1 cellular context compared by ENCODE assay signal in the genomic region with DNA sequence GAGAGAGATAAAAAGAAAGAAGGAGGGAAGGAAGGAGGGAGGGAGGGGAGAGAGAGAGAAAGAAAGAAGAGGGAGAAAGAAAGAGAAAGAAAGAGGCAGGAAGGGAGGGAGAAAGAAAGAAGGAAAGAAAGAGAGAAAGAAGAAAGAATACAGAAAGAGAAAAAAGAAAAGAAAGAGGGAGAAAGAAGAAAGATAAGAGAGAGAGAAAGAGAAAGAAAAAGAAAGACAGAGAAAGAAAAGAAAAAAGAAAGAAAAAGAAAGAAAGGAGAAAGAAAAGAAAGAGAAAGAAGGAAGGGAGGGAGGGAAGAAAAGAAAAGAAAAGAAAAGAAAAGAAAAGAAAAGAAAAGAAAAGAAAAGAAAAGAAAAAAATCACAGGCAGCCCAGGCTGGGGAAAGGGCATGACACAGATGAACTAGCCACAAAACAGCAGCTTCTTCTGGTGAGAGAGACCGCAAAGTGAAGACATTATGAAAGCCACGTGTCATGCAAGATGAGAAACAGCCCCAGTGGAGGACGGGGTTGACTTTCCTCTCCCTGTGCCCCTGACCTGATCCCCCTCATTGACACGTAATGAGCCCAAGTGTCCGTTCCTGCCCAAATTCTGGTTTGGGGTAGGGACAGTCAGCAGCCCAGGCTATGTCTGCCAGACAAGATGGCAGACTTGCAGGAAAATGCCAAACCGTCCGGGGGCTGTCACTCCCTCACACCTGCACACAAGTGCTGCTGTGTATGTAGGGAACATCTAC.
A peak's percentile ranks its signal among the peaks of the same experiment; 100 is the strongest.
TF ChIP-seq lines count a peak whose summit lies in the region.

No MANE protein-coding gene starts in this region.

TF ChIP-seq in K562, 482 proteins besides CTCF, POLR2A, EP300 and RAD21 (continued from another document):
- TF ChIP-seq, protein P1, sequence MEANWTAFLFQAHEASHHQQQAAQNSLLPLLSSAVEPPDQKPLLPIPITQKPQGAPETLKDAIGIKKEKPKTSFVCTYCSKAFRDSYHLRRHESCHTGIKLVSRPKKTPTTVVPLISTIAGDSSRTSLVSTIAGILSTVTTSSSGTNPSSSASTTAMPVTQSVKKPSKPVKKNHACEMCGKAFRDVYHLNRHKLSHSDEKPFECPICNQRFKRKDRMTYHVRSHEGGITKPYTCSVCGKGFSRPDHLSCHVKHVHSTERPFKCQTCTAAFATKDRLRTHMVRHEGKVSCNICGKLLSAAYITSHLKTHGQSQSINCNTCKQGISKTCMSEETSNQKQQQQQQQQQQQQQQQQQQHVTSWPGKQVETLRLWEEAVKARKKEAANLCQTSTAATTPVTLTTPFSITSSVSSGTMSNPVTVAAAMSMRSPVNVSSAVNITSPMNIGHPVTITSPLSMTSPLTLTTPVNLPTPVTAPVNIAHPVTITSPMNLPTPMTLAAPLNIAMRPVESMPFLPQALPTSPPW (CRISPR knock-in tag; IDR thresholded peaks at IDR 0.05): no peak
- TF ChIP-seq ZNF57 (CRISPR knock-in tag; IDR thresholded peaks at IDR 0.05): no peak
- TF ChIP-seq NFE2 (IDR thresholded peaks at IDR 0.05; ENCODE audit: low read depth): no peak
- TF ChIP-seq PCBP1 (IDR thresholded peaks at IDR 0.05; ENCODE audit: low read depth, low read length, poor library complexity, severe bottlenecking): no peak
- TF ChIP-seq GTF2A2 (tag; IDR thresholded peaks at IDR 0.05): no peak
- TF ChIP-seq, protein P2, sequence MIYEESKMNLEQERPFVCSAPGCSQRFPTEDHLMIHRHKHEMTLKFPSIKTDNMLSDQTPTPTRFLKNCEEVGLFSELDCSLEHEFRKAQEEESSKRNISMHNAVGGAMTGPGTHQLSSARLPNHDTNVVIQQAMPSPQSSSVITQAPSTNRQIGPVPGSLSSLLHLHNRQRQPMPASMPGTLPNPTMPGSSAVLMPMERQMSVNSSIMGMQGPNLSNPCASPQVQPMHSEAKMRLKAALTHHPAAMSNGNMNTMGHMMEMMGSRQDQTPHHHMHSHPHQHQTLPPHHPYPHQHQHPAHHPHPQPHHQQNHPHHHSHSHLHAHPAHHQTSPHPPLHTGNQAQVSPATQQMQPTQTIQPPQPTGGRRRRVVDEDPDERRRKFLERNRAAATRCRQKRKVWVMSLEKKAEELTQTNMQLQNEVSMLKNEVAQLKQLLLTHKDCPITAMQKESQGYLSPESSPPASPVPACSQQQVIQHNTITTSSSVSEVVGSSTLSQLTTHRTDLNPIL (CRISPR knock-in tag; IDR thresholded peaks at IDR 0.05): no peak
- peak; percentile 42; the same call in 1 of the 2 replicates for TF ChIP-seq MTA1 (IDR thresholded peaks at IDR 0.05; ENCODE audit: borderline replicate concordance)
- no peak for TF ChIP-seq TAF1 (IDR thresholded peaks at IDR 0.05; ENCODE audit: control insufficient read depth, extremely low read depth, insufficient read depth, low read length, severe bottlenecking)
- no peak for TF ChIP-seq WHSC1 (IDR thresholded peaks at IDR 0.05; ENCODE audit: low read length)
- no peak for TF ChIP-seq ZNF586 (CRISPR knock-in tag; conservative IDR thresholded peaks at IDR 0.05)
- TF ChIP-seq NFIX (CRISPR knock-in tag; IDR thresholded peaks at IDR 0.05; ENCODE audit: low read depth): no peak
- TF ChIP-seq, protein P3, sequence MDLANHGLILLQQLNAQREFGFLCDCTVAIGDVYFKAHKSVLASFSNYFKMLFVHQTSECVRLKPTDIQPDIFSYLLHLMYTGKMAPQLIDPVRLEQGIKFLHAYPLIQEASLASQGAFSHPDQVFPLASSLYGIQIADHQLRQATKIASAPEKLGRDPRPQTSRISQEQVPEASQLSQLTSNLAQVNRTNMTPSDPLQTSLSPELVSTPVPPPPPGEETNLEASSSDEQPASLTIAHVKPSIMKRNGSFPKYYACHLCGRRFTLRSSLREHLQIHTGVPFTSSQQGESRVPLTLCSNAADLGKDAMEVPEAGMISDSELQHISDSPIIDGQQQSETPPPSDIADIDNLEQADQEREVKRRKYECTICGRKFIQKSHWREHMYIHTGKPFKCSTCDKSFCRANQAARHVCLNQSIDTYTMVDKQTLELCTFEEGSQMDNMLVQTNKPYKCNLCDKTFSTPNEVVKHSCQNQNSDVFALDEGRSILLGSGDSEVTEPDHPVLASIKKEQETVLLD (IDR thresholded peaks at IDR 0.05): 0 out of 2 replicates have a peak, but pooled peaks have one; percentile 17
- TF ChIP-seq NCOR1 (IDR thresholded peaks at IDR 0.05): no peak
- TF ChIP-seq NFE2L1 (tag; IDR thresholded peaks at IDR 0.05; ENCODE audit: borderline replicate concordance, low read depth): no peak
